8 cellular contexts compared by ENCODE assay signal in genomic region chr1:53367503-53368313, GRCh38. TPM values are rescaled to one million over a fixed set of nuclear protein-coding genes. Genes with fewer than 3 reads are reported as not detected.
DNase-seq lines count a peak whose midpoint lies in the region; ATAC-seq and TF ChIP-seq lines count a peak whose summit lies in the region.

No MANE protein-coding gene starts in this region.

- H3K36me3 Mint-ChIP-seq in activated naive CD4-positive, alpha-beta T cell treated with anti-CD3 and anti-CD28 coated beads, Interleukin-2, amount 50 U/mL, for 24 hours: no peaks in the 10 kb centered on the region
- peaks cover 2 to 14% of the 10 kb centered on the region in 2 donors for H3K36me3 Mint-ChIP-seq in stimulated activated naive B cell treated with anti-CD40 and anti-IgM and Interleukin-4, amounts not matched to agents 10 μg/mL and 1 μg/mL and 100 μg/mL, for 72 hours

- H3K9me3 Mint-ChIP-seq in activated naive CD4-positive, alpha-beta T cell treated with anti-CD3 and anti-CD28 coated beads, Interleukin-2, amount 50 U/mL, for 24 hours: no peaks in the 10 kb centered on the region
- no peaks in the 10 kb centered on the region for H3K9me3 Mint-ChIP-seq in stimulated activated naive B cell treated with anti-CD40 and anti-IgM and Interleukin-4, amounts not matched to agents 10 μg/mL and 1 μg/mL and 100 μg/mL, for 72 hours

- H3K4me3 ChIP-seq in HEK293 (ENCODE audit: low read depth, low read length) (no peak overlapping the region), SJCRH30 (no peak overlapping the region)

- H3K36me3 ChIP-seq in HEK293 (ENCODE audit: control insufficient read depth in 2 of 2, insufficient read depth in 1 of 2, low read length in 2 of 2): no peaks in the 10 kb centered on the region
- H3K36me3 ChIP-seq in SJCRH30: no peaks in the 10 kb centered on the region

- CTCF ChIA-PET in HEK293 (lab: Yijun Ruan, JAX): interaction anchor here (1.3 kb wide), 1 partner anchor 89 kb away, joined by 3 read pairs; no protein-coding TSS in a partner anchor

- H3K9me3 ChIP-seq in HEK293 (ENCODE audit: control insufficient read depth, insufficient read depth, low read depth, low read length) (no peaks in the 10 kb centered on the region), SJCRH30 (replicated peaks) (no peaks in the 10 kb centered on the region)

- ATAC-seq in GM18508 (IDR thresholded peaks at IDR 0.05; ENCODE audit: insufficient read depth, unreplicated experiment) (peak; percentile 53), HG02588 (IDR thresholded peaks at IDR 0.05; ENCODE audit: unreplicated experiment) (no peak)
- peak; percentile 97 to 98 for ATAC-seq in stimulated activated naive B cell treated with anti-CD40 and anti-IgM and Interleukin-4, amounts not matched to agents 10 μg/mL and 1 μg/mL and 100 μg/mL, for 72 hours (replicated peaks)

- peak overlapping the region; percentile 87 for H3K4me3 Mint-ChIP-seq in activated naive CD4-positive, alpha-beta T cell treated with anti-CD3 and anti-CD28 coated beads, Interleukin-2, amount 50 U/mL, for 24 hours
- peak overlapping the region; percentile 90 to 93 for H3K4me3 Mint-ChIP-seq in stimulated activated naive B cell treated with anti-CD40 and anti-IgM and Interleukin-4, amounts not matched to agents 10 μg/mL and 1 μg/mL and 100 μg/mL, for 72 hours

- peaks cover 21% of the 10 kb centered on the region for H3K4me1 Mint-ChIP-seq in activated naive CD4-positive, alpha-beta T cell treated with anti-CD3 and anti-CD28 coated beads, Interleukin-2, amount 50 U/mL, for 24 hours
- H3K4me1 Mint-ChIP-seq in stimulated activated naive B cell treated with anti-CD40 and anti-IgM and Interleukin-4, amounts not matched to agents 10 μg/mL and 1 μg/mL and 100 μg/mL, for 72 hours: peaks cover 26 to 41% of the 10 kb centered on the region in 2 donors

- peaks cover 14% of the 10 kb centered on the region for H3K27me3 ChIP-seq in SJCRH30

- peak overlapping the region; percentile 85 for H3K27ac Mint-ChIP-seq in activated naive CD4-positive, alpha-beta T cell treated with anti-CD3 and anti-CD28 coated beads, Interleukin-2, amount 50 U/mL, for 24 hours
- H3K27ac Mint-ChIP-seq in stimulated activated naive B cell treated with anti-CD40 and anti-IgM and Interleukin-4, amounts not matched to agents 10 μg/mL and 1 μg/mL and 100 μg/mL, for 72 hours: peak overlapping the region; percentile 95

- no peak for TF ChIP-seq CTCF in HEK293 (tag by site-specific recombination; IDR thresholded peaks at IDR 0.05)

- DNase-seq in NCI-H69 (lab: John Stamatoyannopoulos, UW) (peak; percentile 3), hypothalamus (lab: John Stamatoyannopoulos, UW) (no peak), SJCRH30 (no peak)
- DNase-seq in stimulated activated naive B cell treated with anti-CD40 and anti-IgM and Interleukin-4, amounts not matched to agents 10 μg/mL and 1 μg/mL and 100 μg/mL, for 72 hours: peak; percentile 62

- H3K4me1 ChIP-seq in HEK293 (ENCODE audit: control insufficient read depth, insufficient read depth, low read length) (no peaks in the 10 kb centered on the region), SJCRH30 (no peaks in the 10 kb centered on the region)

- POLR2A ChIA-PET in HEK293 (lab: Yijun Ruan, JAX): no interaction called here

- H3K27ac ChIP-seq in HEK293 (ENCODE audit: extremely low read depth, low read depth, low read length) (no peak overlapping the region), SJCRH30 (no peak overlapping the region)

- no peaks in the 10 kb centered on the region for H3K27me3 Mint-ChIP-seq in activated naive CD4-positive, alpha-beta T cell treated with anti-CD3 and anti-CD28 coated beads, Interleukin-2, amount 50 U/mL, for 24 hours
- no peaks in the 10 kb centered on the region for H3K27me3 Mint-ChIP-seq in stimulated activated naive B cell treated with anti-CD40 and anti-IgM and Interleukin-4, amounts not matched to agents 10 μg/mL and 1 μg/mL and 100 μg/mL, for 72 hours

TF ChIP-seq in HEK293, 187 proteins besides CTCF, POLR2A, EP300 and RAD21:
- TF ChIP-seq BCL6B (tag by site-specific recombination; IDR thresholded peaks at IDR 0.05) (no peak), ZIC2 (tag by site-specific recombination; IDR thresholded peaks at IDR 0.05) (peak; percentile 71)

RNA-seq across cellular contexts. Expression of gene LRP8, which starts 39.8 kb away (rescaled TPM):
- total RNA-seq in SJCRH30 (2014; rRNA removed; shearing (Covaris generic)): 17.9 and 21.4 TPM in 2 replicates

Comparison
In these comparisons a context has a peak if more than half of its experiments do, and no peak if none do; other contexts are left out.
1. DNase-seq: peak in NCI-H69 (single experiment) and stimulated activated naive B cell treated with anti-CD40 and anti-IgM and Interleukin-4, amounts not matched to agents 10 μg/mL and 1 μg/mL and 100 μg/mL, for 72 hours (single experiment); none in hypothalamus (0 of 51) and SJCRH30 (0 of 2).